ENCODE assay signal across 22 cellular contexts in the genomic region with DNA sequence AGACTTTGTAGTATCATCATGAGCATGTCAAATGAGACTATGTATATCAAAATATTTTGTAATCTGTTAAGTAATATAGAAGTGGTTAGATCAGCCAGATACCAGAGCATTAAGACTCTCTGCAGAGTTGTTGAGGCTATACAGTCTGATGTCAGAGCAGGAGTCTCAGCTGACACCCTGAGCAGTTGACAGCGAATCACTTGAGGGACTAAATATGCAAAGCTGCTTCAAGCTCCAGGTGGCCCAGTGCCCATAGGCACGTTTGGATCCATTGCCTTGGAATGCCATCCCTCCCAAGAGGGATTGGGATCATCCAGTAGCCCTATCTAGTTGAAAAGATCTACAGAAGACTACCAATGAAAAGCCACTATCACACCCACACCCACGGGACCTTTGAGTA.
"Had no signal": no experiment of that assay in that cellular context is flagged by ENCODE, and none has a peak within 500 bp of the region (broad histone marks: within the 10 kb centered on the region; RNA-seq: fewer than 3 reads in every experiment).

No MANE protein-coding gene starts in this region.

- H3K27ac Mint-ChIP-seq: activated CD8-positive, alpha-beta T cell treated with anti-CD3 and anti-CD28 coated beads, Interleukin-2, amount 10 ng/mL, durations not matched to agents 7 days and 5 days; activated naive CD8-positive, alpha-beta T cell; brain; T-helper 17 cell; WTC11 had no signal

- H3K9me3 Mint-ChIP-seq: brain, WTC11 had no signal

- H3K4me3 Mint-ChIP-seq: activated CD8-positive, alpha-beta T cell treated with anti-CD3 and anti-CD28 coated beads, Interleukin-2, amount 10 ng/mL, durations not matched to agents 7 days and 5 days; activated naive CD8-positive, alpha-beta T cell; brain; T-helper 17 cell; WTC11 had no signal

- H3K27me3 Mint-ChIP-seq: activated naive CD8-positive, alpha-beta T cell; T-helper 17 cell had no signal

- DNase-seq: activated CD4-positive, alpha-beta T cell treated with anti-CD3 and anti-CD28 coated beads for 48 hours; activated CD4-positive, alpha-beta T cell treated with anti-CD3 and anti-CD28 coated beads, Interleukin-2, amount 50 U/mL, for 4 hours; activated CD4-positive, CD25-positive, alpha-beta regulatory T cell treated with anti-CD3 and anti-CD28 coated beads, Interleukin-2, amount 50 U/mL, for 72 hours; activated CD8-positive, alpha-beta memory T cell treated with anti-CD3 and anti-CD28 coated beads, Interleukin-2, amount 50 U/mL, for 48 hours; activated CD8-positive, alpha-beta T cell treated with anti-CD3 and anti-CD28 coated beads, Interleukin-2, amount 10 ng/mL, durations not matched to agents 7 days and 5 days; activated naive CD4-positive, alpha-beta T cell treated with Interleukin-2 at 50 U/mL for 16 hours; activated T-cell treated with anti-CD3 and anti-CD28 coated beads, Interleukin-2, amount 50 U/mL, for 1 hour; amygdala; Kasumi-1; NCI-H1105 treated with DMSO at 0.1 percent for 48 hours; NCI-H146; NCI-H187 treated with DMSO at 0.1 percent for 48 hours; NCI-H2081 treated with DMSO at 0.1 percent for 48 hours; NCI-H446; Peyer's patch; SHP77 treated with DMSO at 0.1 percent for 48 hours; T-helper 17 cell; T-helper 9 cell had no signal

- H3K36me3 Mint-ChIP-seq: brain, WTC11 had no signal

- ATAC-seq: activated CD8-positive, alpha-beta T cell treated with anti-CD3 and anti-CD28 coated beads, Interleukin-2, amount 10 ng/mL, durations not matched to agents 7 days and 5 days; K562; T-helper 17 cell; WTC11 had no signal
